In genomic region chr6:158480989-158481388, GRCh38 we compare ENCODE assay signal across 24 cellular contexts.
"Had no signal": no experiment of that assay in that cellular context is flagged by ENCODE, and none has a peak within 500 bp of the region (broad histone marks: within the 10 kb centered on the region; RNA-seq: fewer than 3 reads in every experiment).

No MANE protein-coding gene starts in this region.

- FAIRE-seq: colon, islet of Langerhans, pancreas, TTC549 had no signal

- ATAC-seq: activated CD8-positive, alpha-beta T cell treated with anti-CD3 and anti-CD28 coated beads, Interleukin-2, amount 10 ng/mL, durations not matched to agents 7 days and 5 days; gastroesophageal sphincter; heart left ventricle; left ventricle myocardium superior; pancreas; right cardiac atrium; stimulated activated naive CD8-positive, alpha-beta T cell treated with anti-CD3 and anti-CD28 coated beads, Interleukin-15, Interleukin-2, amounts not matched to agents 100 U/mL and 50 U/mL, for 24 hours had no signal

- H3K36me3 Mint-ChIP-seq: natural killer cell treated with Interleukin-12 subunit alpha and Interleukin-12 subunit beta and Interleukin-15 and Interleukin-18, amount 100 ng/mL, for 72 hours had no signal

- H3K9me3 Mint-ChIP-seq: activated naive CD4-positive, alpha-beta T cell treated with anti-CD3 and anti-CD28 coated beads, Interleukin-2, amount 50 U/mL, for 24 hours; activated T-helper 1 cell treated with anti-CD3 and anti-CD28 coated beads, Interleukin-12 subunit alpha, Interleukin-12 subunit beta, Interleukin-2, Interleukin-4 antibody, amounts not matched to agents 30 ng/mL and 10 ng/mL and 1 ng/mL, durations not matched to agents 14 hours and 24 hours and 36 hours; natural killer cell treated with Interleukin-12 subunit alpha and Interleukin-12 subunit beta and Interleukin-15 and Interleukin-18, amount 100 ng/mL, for 72 hours had no signal

- DNase-seq: activated CD4-positive, alpha-beta T cell treated with anti-CD3 and anti-CD28 coated beads for 1 hour; activated CD4-positive, alpha-beta T cell treated with anti-CD3 and anti-CD28 coated beads, Interleukin-2, amount 50 U/mL, for 1 hour; activated CD8-positive, alpha-beta T cell treated with anti-CD3 and anti-CD28 coated beads, Interleukin-2, amount 10 ng/mL, durations not matched to agents 7 days and 5 days; activated gamma-delta T cell; anterior cingulate cortex; effector memory CD4-positive, alpha-beta T cell; heart left ventricle; left ventricle myocardium superior; pancreas; stimulated activated CD4-positive, alpha-beta T cell treated with anti-CD3 and anti-CD28 coated beads, Interleukin-12 subunit alpha, Interleukin-12 subunit beta, amount 100 ng/mL, for 4 hours; stimulated activated CD4-positive, alpha-beta T cell treated with anti-CD3 and anti-CD28 coated beads, Interleukin-4, amount 100 ng/mL, for 4 hours; stimulated activated naive CD8-positive, alpha-beta T cell treated with anti-CD3 and anti-CD28 coated beads, Interleukin-15, Interleukin-2, amounts not matched to agents 100 U/mL and 50 U/mL, for 24 hours; tibial artery; uterus had no signal

- H3K27me3 Mint-ChIP-seq: activated naive CD4-positive, alpha-beta T cell treated with anti-CD3 and anti-CD28 coated beads, Interleukin-2, amount 50 U/mL, for 24 hours; brain; natural killer cell treated with Interleukin-12 subunit alpha and Interleukin-12 subunit beta and Interleukin-15 and Interleukin-18, amount 100 ng/mL, for 72 hours had no signal

- H3K36me3 ChIP-seq: neutrophil, uterus had no signal

- H3K27me3 ChIP-seq: gastroesophageal sphincter, heart left ventricle, neutrophil, pancreas, tibial artery, uterus had no signal

- H3K27ac Mint-ChIP-seq: activated CD8-positive, alpha-beta T cell treated with anti-CD3 and anti-CD28 coated beads, Interleukin-2, amount 10 ng/mL, durations not matched to agents 7 days and 5 days; activated T-helper 1 cell treated with anti-CD3 and anti-CD28 coated beads, Interleukin-12 subunit alpha, Interleukin-12 subunit beta, Interleukin-2, Interleukin-4 antibody, amounts not matched to agents 30 ng/mL and 10 ng/mL and 1 ng/mL, durations not matched to agents 14 hours and 24 hours and 36 hours; natural killer cell treated with Interleukin-12 subunit alpha and Interleukin-12 subunit beta and Interleukin-15 and Interleukin-18, amount 100 ng/mL, for 72 hours had no signal

- H3K4me3 ChIP-seq: gastroesophageal sphincter, heart left ventricle, pancreas, tibial artery, uterus had no signal

- H3K4me1 Mint-ChIP-seq: activated naive CD4-positive, alpha-beta T cell treated with anti-CD3 and anti-CD28 coated beads, Interleukin-2, amount 50 U/mL, for 24 hours had no signal

- H3K27ac ChIP-seq: gastroesophageal sphincter, heart left ventricle, neutrophil, pancreas, tibial artery, uterus had no signal

- H3K4me1 ChIP-seq: gastroesophageal sphincter, heart left ventricle, pancreas, tibial artery, uterus had no signal

- H3K9me3 ChIP-seq: gastroesophageal sphincter, neutrophil, pancreas, tibial artery, uterus had no signal

- H3K4me3 Mint-ChIP-seq: activated CD8-positive, alpha-beta T cell treated with anti-CD3 and anti-CD28 coated beads, Interleukin-2, amount 10 ng/mL, durations not matched to agents 7 days and 5 days; activated naive CD4-positive, alpha-beta T cell treated with anti-CD3 and anti-CD28 coated beads, Interleukin-2, amount 50 U/mL, for 24 hours; activated T-helper 1 cell treated with anti-CD3 and anti-CD28 coated beads, Interleukin-12 subunit alpha, Interleukin-12 subunit beta, Interleukin-2, Interleukin-4 antibody, amounts not matched to agents 30 ng/mL and 10 ng/mL and 1 ng/mL, durations not matched to agents 14 hours and 24 hours and 36 hours; brain; natural killer cell treated with Interleukin-12 subunit alpha and Interleukin-12 subunit beta and Interleukin-15 and Interleukin-18, amount 100 ng/mL, for 72 hours had no signal
